Comparison of ENCODE assay signal across 8 cellular contexts in the genomic region with DNA sequence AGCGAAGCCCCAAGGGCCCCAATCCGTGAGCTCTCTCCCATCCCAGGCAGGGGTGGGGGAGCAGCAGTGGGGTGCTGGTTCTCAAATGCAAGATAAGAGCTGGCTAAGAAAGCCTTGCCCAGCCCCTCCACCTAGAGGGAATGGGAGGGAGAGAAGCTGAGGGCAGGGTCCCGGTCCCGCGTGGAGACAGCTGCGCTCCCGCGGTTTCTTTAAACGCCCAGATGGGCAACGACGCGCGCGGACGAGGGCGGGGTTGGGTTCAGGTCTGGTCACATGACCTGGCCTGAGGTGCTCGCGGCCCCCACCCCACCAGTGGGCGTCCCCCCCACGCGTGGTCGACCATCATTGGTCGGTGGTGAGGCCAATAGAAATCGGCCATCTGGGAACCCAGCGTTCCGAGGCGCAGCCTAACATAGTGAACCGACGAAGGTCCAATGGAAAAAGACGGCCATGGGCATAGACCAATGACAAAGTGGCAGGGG. TPM values are rescaled to one million over a fixed set of nuclear protein-coding genes. Genes with fewer than 3 reads are reported as not detected.
DNase-seq lines count a peak whose midpoint lies in the region; ATAC-seq, FAIRE-seq and TF ChIP-seq lines count a peak whose summit lies in the region.

No MANE protein-coding gene starts in this region.

- peak; percentile 96 for FAIRE-seq in frontal cortex (lab: Jason Lieb, UNC)

- TF ChIP-seq CTCF in NB4 (IDR thresholded peaks at IDR 0.05; ENCODE audit: low read depth, low read length) (no peak), neural progenitor cell (IDR thresholded peaks at IDR 0.05) (no peak)

- no peaks in the 10 kb centered on the region for H3K27me3 ChIP-seq in neural progenitor cell
- H3K27me3 ChIP-seq in stomach smooth muscle (ENCODE audit: control insufficient read depth in 1 of 2, insufficient read depth in 2 of 2, low read length in 2 of 2): no peaks in the 10 kb centered on the region

- H3K9me3 ChIP-seq in neural progenitor cell (ENCODE audit: low read depth): no peaks in the 10 kb centered on the region
- H3K9me3 ChIP-seq in stomach smooth muscle (ENCODE audit: control insufficient read depth in 2 of 2, low read length in 2 of 2): no peaks in the 10 kb centered on the region

- H3K36me3 Mint-ChIP-seq in activated naive CD4-positive, alpha-beta T cell treated with anti-CD3 and anti-CD28 coated beads, Interleukin-2, amount 10 ng/mL, durations not matched to agents 7 days and 5 days: peaks cover 46% of the 10 kb centered on the region
- H3K36me3 Mint-ChIP-seq in neural progenitor cell: peaks cover 27% of the 10 kb centered on the region

- H3K4me1 ChIP-seq in neural progenitor cell (peaks cover 20% of the 10 kb centered on the region), stomach smooth muscle (ENCODE audit: control insufficient read depth, insufficient read depth, low read length) (peaks cover 43% of the 10 kb centered on the region)

- peak overlapping the region; percentile 86 for H3K4me2 ChIP-seq in neural progenitor cell

- peak overlapping the region; percentile 96 for H3K27ac Mint-ChIP-seq in activated naive CD4-positive, alpha-beta T cell treated with anti-CD3 and anti-CD28 coated beads, Interleukin-2, amount 10 ng/mL, durations not matched to agents 7 days and 5 days
- H3K27ac Mint-ChIP-seq in neural progenitor cell: peak overlapping the region; percentile 90

- H4K20me1 ChIP-seq in neural progenitor cell (ENCODE audit: low read depth): peaks cover 22% of the 10 kb centered on the region

- H2AFZ ChIP-seq in neural progenitor cell (replicated peaks): peak overlapping the region; percentile 32

- peaks cover 10% of the 10 kb centered on the region for H3K36me3 ChIP-seq in neural progenitor cell
- peaks cover 21 to 25% of the 10 kb centered on the region in 2 donors for H3K36me3 ChIP-seq in stomach smooth muscle (ENCODE audit: control insufficient read depth in 2 of 2, insufficient read depth in 2 of 2, low read length in 2 of 2)

- H3F3A ChIP-seq in neural progenitor cell (ENCODE audit: low read depth): peaks cover 61% of the 10 kb centered on the region

- H3K4me1 Mint-ChIP-seq in activated naive CD4-positive, alpha-beta T cell treated with anti-CD3 and anti-CD28 coated beads, Interleukin-2, amount 10 ng/mL, durations not matched to agents 7 days and 5 days: peaks cover 71% of the 10 kb centered on the region
- H3K4me1 Mint-ChIP-seq in neural progenitor cell: peaks cover 40% of the 10 kb centered on the region

- peak; percentile 99 for DNase-seq in GDM1 (lab: John Stamatoyannopoulos, UW)
- DNase-seq in NB4 (ENCODE audit: low read depth): peak; percentile 99
- peak; percentile 99 for DNase-seq in SK-N-DZ (ENCODE audit: low spot score)
- DNase-seq in activated naive CD4-positive, alpha-beta T cell treated with anti-CD3 and anti-CD28 coated beads, Interleukin-2, amount 10 ng/mL, durations not matched to agents 7 days and 5 days: peak; percentile 100
- DNase-seq in frontal cortex (ENCODE audit: low spot score in 2 of 2): peak; percentile 97 to 99
- DNase-seq in neural progenitor cell (ENCODE audit: low spot score): peak; percentile 99

- peak; percentile 80 for ATAC-seq in HG02588 (IDR thresholded peaks at IDR 0.05; ENCODE audit: unreplicated experiment)

- H3K9ac ChIP-seq in neural progenitor cell (no peak overlapping the region), stomach smooth muscle (ENCODE audit: low read length in 2 of 2) (peak overlapping the region; percentile 57 to 62)

- no peaks in the 10 kb centered on the region for H3K27me3 Mint-ChIP-seq in activated naive CD4-positive, alpha-beta T cell treated with anti-CD3 and anti-CD28 coated beads, Interleukin-2, amount 10 ng/mL, durations not matched to agents 7 days and 5 days
- H3K27me3 Mint-ChIP-seq in neural progenitor cell (ENCODE audit: insufficient read depth, low read depth): peaks cover 15% of the 10 kb centered on the region

- peak overlapping the region; percentile 99 for H3K4me3 Mint-ChIP-seq in activated naive CD4-positive, alpha-beta T cell treated with anti-CD3 and anti-CD28 coated beads, Interleukin-2, amount 10 ng/mL, durations not matched to agents 7 days and 5 days
- H3K4me3 Mint-ChIP-seq in neural progenitor cell: peak overlapping the region; percentile 100

- CTCF ChIA-PET in activated naive CD4-positive, alpha-beta T cell treated with anti-CD3 and anti-CD28 coated beads, Interleukin-2, amount 10 ng/mL, durations not matched to agents 7 days and 5 days (lab: Charles Lee): interaction anchor here (0.8 to 1.5 kb wide), 3 partner anchors 27 to 53 kb away, joined by 3 to 6 read pairs (median 3); partner anchors contain the start of gene GCDH

- H3K27ac ChIP-seq in neural progenitor cell (peak overlapping the region; percentile 36), stomach smooth muscle (ENCODE audit: low read length) (peak overlapping the region; percentile 91)

- peak overlapping the region; percentile 100 for H3K4me3 ChIP-seq in NB4 (ENCODE audit: low read depth, low read length)
- peak overlapping the region; percentile 97 for H3K4me3 ChIP-seq in neural progenitor cell
- peak overlapping the region; percentile 64 to 98 for H3K4me3 ChIP-seq in stomach smooth muscle (ENCODE audit: low read length in 2 of 2)

- no peak for TF ChIP-seq POLR2A in NB4 (IDR thresholded peaks at IDR 0.05; ENCODE audit: extremely low read depth, insufficient read length)

- H3K9me3 Mint-ChIP-seq in activated naive CD4-positive, alpha-beta T cell treated with anti-CD3 and anti-CD28 coated beads, Interleukin-2, amount 10 ng/mL, durations not matched to agents 7 days and 5 days: no peaks in the 10 kb centered on the region
- no peaks in the 10 kb centered on the region for H3K9me3 Mint-ChIP-seq in neural progenitor cell

- peaks cover 40% of the 10 kb centered on the region for H3K79me2 ChIP-seq in neural progenitor cell (ENCODE audit: low read depth)

RNA-seq across cellular contexts. Expression of gene CALR, which starts 0.3 kb away (rescaled TPM):
- 519 and 594 TPM in 2 replicates for polyA plus RNA-seq in SK-N-DZ (2014; cell fraction: cytosol; rRNA removed)
- 267 and 339 TPM in 2 replicates for polyA plus RNA-seq in SK-N-DZ (2014; cell fraction: nucleus; rRNA removed)
- total RNA-seq in frontal cortex (298 TPM), neural progenitor cell (ENCODE audit: low replicate concordance) (437 and 569 TPM in 2 replicates)

RNA-seq across cellular contexts. Expression of gene FARSA, which starts 4.6 kb away (rescaled TPM):
- 81.9 and 107 TPM in 2 replicates for polyA plus RNA-seq in SK-N-DZ (2014; cell fraction: cytosol; rRNA removed)
- polyA plus RNA-seq in SK-N-DZ (2014; cell fraction: nucleus; rRNA removed): 73.3 and 79.5 TPM in 2 replicates
- 56.3 TPM for total RNA-seq in frontal cortex
- total RNA-seq in neural progenitor cell (ENCODE audit: low replicate concordance): 21.4 and 51.6 TPM in 2 replicates

RNA-seq across cellular contexts. Expression of gene RAD23A, which starts 7.6 kb away (rescaled TPM):
- 103 and 107 TPM in 2 replicates for polyA plus RNA-seq in SK-N-DZ (2014; cell fraction: cytosol; rRNA removed)
- 122 and 155 TPM in 2 replicates for polyA plus RNA-seq in SK-N-DZ (2014; cell fraction: nucleus; rRNA removed)
- 18.3 TPM for total RNA-seq in frontal cortex
- 37.7 and 54.9 TPM in 2 replicates for total RNA-seq in neural progenitor cell (ENCODE audit: low replicate concordance)

RNA-seq across cellular contexts. Expression of gene GADD45GIP1, which starts 18.9 kb away (rescaled TPM):
- 33.3 and 37.3 TPM in 2 replicates for polyA plus RNA-seq in SK-N-DZ (2014; cell fraction: cytosol; rRNA removed)
- polyA plus RNA-seq in SK-N-DZ (2014; cell fraction: nucleus; rRNA removed): 18.4 and 25.6 TPM in 2 replicates
- 21.6 TPM for total RNA-seq in frontal cortex
- 17.1 and 42.2 TPM in 2 replicates for total RNA-seq in neural progenitor cell (ENCODE audit: low replicate concordance)

RNA-seq across cellular contexts. Expression of gene SYCE2, which starts 19.0 kb away (rescaled TPM):
- polyA plus RNA-seq in SK-N-DZ (2014; cell fraction: cytosol; rRNA removed): 0.22 and 0.53 TPM in 2 replicates
- 0.75 and 1.5 TPM in 2 replicates for polyA plus RNA-seq in SK-N-DZ (2014; cell fraction: nucleus; rRNA removed)
- total RNA-seq in frontal cortex (0.82 TPM), neural progenitor cell (ENCODE audit: low replicate concordance) (1.8 and 6.4 TPM in 2 replicates)

Comparison
In these comparisons a context has a peak if more than half of its experiments do, and no peak if none do; other contexts are left out.
1. Peak in every context shown above with its lines: DNase-seq, ATAC-seq, H3K4me3 ChIP-seq and H3K27ac ChIP-seq.